ENCODE assay signal across 25 cellular contexts in the genomic region with DNA sequence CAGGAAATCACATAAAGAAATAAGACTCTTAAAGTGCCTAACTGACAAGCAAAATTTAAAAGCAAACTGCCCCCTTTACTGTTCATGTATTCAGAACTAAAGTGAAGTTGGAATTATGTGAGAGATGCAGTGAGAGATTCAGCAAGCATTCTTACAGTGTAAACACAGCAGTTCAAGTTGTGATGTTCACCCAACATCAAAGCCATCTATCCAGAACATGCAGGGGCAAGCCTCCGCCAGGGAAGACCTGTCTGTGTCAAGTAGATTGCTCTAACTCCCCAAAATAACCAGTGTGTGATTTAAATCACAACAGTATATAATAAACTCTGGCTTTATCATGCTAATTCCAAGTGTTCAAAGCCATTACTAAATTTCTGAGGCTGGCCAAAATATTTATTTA.
DNase-seq lines count a peak whose midpoint lies in the region; ATAC-seq, FAIRE-seq and TF ChIP-seq lines count a peak whose summit lies in the region.
"Had no signal": no experiment of that assay in that cellular context is flagged by ENCODE, and none has a peak within 500 bp of the region (broad histone marks: within the 10 kb centered on the region; RNA-seq: fewer than 3 reads in every experiment).

No MANE protein-coding gene starts in this region.

- H4K8ac ChIP-seq in H1 (ENCODE audit: extremely low read depth, insufficient read depth, low read length) = no peak overlapping the region

- POLR2A ChIA-PET in H1 (lab: Charles Lee; ENCODE audit: partially characterized antibody) = no interaction called here

- no peak overlapping the region for H3K4ac ChIP-seq in H1 (replicated peaks; ENCODE audit: insufficient read length, low read depth, low read length)

- no peak overlapping the region for H3K56ac ChIP-seq in H1 (replicated peaks; ENCODE audit: insufficient read length, low read depth, low read length)

- H3K9me3 ChIP-seq in DND-41 (ENCODE audit: insufficient read depth, low read length, severe bottlenecking) (no peaks in the 10 kb centered on the region), Loucy (ENCODE audit: insufficient read depth, low read depth, low read length) (no peaks in the 10 kb centered on the region), H1 (ENCODE audit: insufficient read depth in 2 of 2, low read depth in 1 of 2, low read length in 1 of 2) (no peaks in the 10 kb centered on the region), muscle layer of colon (ENCODE audit: low read length) (no peaks in the 10 kb centered on the region)
- H3K9me3 ChIP-seq: ascending aorta, Caco-2, sigmoid colon had no signal

- DNase-seq in DND-41 (no peak), H1 (ENCODE audit: low read depth in 1 of 2, low spot score in 2 of 2) (no peak), NCI-H510A (lab: John Stamatoyannopoulos, UW) (no peak), NCI-H524 treated with DMSO at 0.1 percent for 48 hours (lab: John Stamatoyannopoulos, UW) (no peak)
- no peak for DNase-seq in activated CD4-positive, CD25-positive, alpha-beta regulatory T cell (lab: John Stamatoyannopoulos, UW)
- DNase-seq: ACHN; activated CD4-positive, alpha-beta T cell treated with anti-CD3 and anti-CD28 coated beads for 48 hours; activated naive CD4-positive, alpha-beta T cell treated with anti-CD3 and anti-CD28 coated beads, Interleukin-2, amount 50 U/mL, for 16 hours; Caco-2; effector CD4-positive, alpha-beta T cell; EL; H7; natural killer cell; NCI-H1694 treated with DMSO at 0.1 percent for 48 hours; posterior cingulate gyrus; sigmoid colon; stimulated activated CD8-positive, alpha-beta memory T cell treated with anti-CD3 and anti-CD28 coated beads, Interleukin-4, amount 100 ng/mL, for 48 hours; T-helper 1 cell had no signal

- no peak overlapping the region for H2AK5ac ChIP-seq in H1 (ENCODE audit: low read depth, low read length)

- no peak overlapping the region; the same call in 1 of the 2 replicates for H3K27ac ChIP-seq in DND-41 (ENCODE audit: low read length)
- H3K27ac ChIP-seq in H1 (ENCODE audit: low read depth, low read length) = no peak overlapping the region
- peak overlapping the region; percentile 37 for H3K27ac ChIP-seq in muscle layer of colon (ENCODE audit: low read depth, low read length)
- H3K27ac ChIP-seq: ascending aorta; BLaER1 treated with 17β-estradiol and CSF1 and Interleukin-3, amounts not matched to agents 10 nM and 100 nM had no signal

- H2AFZ ChIP-seq in DND-41 (ENCODE audit: low read depth, low read length) = no peak overlapping the region
- no peak overlapping the region for H2AFZ ChIP-seq in Loucy (ENCODE audit: low read length)
- H2AFZ ChIP-seq in H1 (ENCODE audit: low read length) = no peak overlapping the region

- TF ChIP-seq POLR2A in H1 (IDR thresholded peaks at IDR 0.05; ENCODE audit: control extremely low read depth in 1 of 2, low read depth in 2 of 2, low read length in 2 of 2) = no peak

- no peaks in the 10 kb centered on the region for H3K79me1 ChIP-seq in H1 (ENCODE audit: low read depth, low read length)

- no peak overlapping the region for H3K9ac ChIP-seq in DND-41 (ENCODE audit: low read depth, low read length)
- H3K9ac ChIP-seq in Loucy (ENCODE audit: low read depth, low read length, poor library complexity, severe bottlenecking) = peak overlapping the region; percentile 21
- H3K9ac ChIP-seq in H1 (replicated peaks in 1 of 4; ENCODE audit: extremely low read depth in 1 of 4, low read depth in 3 of 4, low read length in 3 of 4) = no peak overlapping the region; a peak in 1 of 7 replicates
- H3K9ac ChIP-seq in muscle layer of colon (ENCODE audit: low read length) = no peak overlapping the region
- H3K9ac ChIP-seq: BLaER1 treated with 17β-estradiol and CSF1 and Interleukin-3, amounts not matched to agents 10 nM and 100 nM had no signal

- no peaks in the 10 kb centered on the region for H3K27me3 ChIP-seq in DND-41 (ENCODE audit: insufficient read depth, low read length, poor library complexity)
- peaks cover 22% of the 10 kb centered on the region for H3K27me3 ChIP-seq in Loucy (ENCODE audit: insufficient read depth, low read length, poor library complexity, severe bottlenecking)
- H3K27me3 ChIP-seq in H1 (replicated peaks in 1 of 4; ENCODE audit: control insufficient read depth in 3 of 4, extremely low read depth in 1 of 4, insufficient read depth in 3 of 4, low read length in 3 of 4) = no peaks in the 10 kb centered on the region
- no peaks in the 10 kb centered on the region for H3K27me3 ChIP-seq in muscle layer of colon (ENCODE audit: control insufficient read depth in 1 of 2, insufficient read depth in 2 of 2, low read length in 2 of 2)
- H3K27me3 ChIP-seq: ascending aorta; BLaER1 treated with 17β-estradiol and CSF1 and Interleukin-3, amounts not matched to agents 10 nM and 100 nM; sigmoid colon had no signal

- no peak for TF ChIP-seq EP300 in H1 (IDR thresholded peaks at IDR 0.05; ENCODE audit: borderline replicate concordance in 1 of 2, low read depth in 2 of 2, low read length in 2 of 2)

- no peaks in the 10 kb centered on the region for H3K9me2 ChIP-seq in Loucy (replicated peaks; ENCODE audit: low read depth, low read length)

- peak overlapping the region; percentile 92 for H2BK120ac ChIP-seq in H1 (replicated peaks; ENCODE audit: low read depth, low read length)

- peak; percentile 57 for FAIRE-seq in H1 (lab: Jason Lieb, UNC)
- FAIRE-seq: K562 had no signal

- H3K4me1 ChIP-seq in DND-41 (ENCODE audit: insufficient read depth, low read length) = peaks cover 18% of the 10 kb centered on the region
- H3K4me1 ChIP-seq in Loucy (ENCODE audit: insufficient read depth, low read length, poor library complexity, severe bottlenecking) = peaks cover 18% of the 10 kb centered on the region
- H3K4me1 ChIP-seq in H1 (replicated peaks in 1 of 4; ENCODE audit: control insufficient read depth in 3 of 4, insufficient read depth in 4 of 4, low read length in 3 of 4) = peaks cover 0 to 5% (median 2%) of the 10 kb centered on the region in 4 experiments; a peak in 4 of 7 replicates
- H3K4me1 ChIP-seq in muscle layer of colon (ENCODE audit: insufficient read depth, low read length) = peaks cover 45% of the 10 kb centered on the region
- H3K4me1 ChIP-seq: ascending aorta, Caco-2 had no signal

- TF ChIP-seq CTCF in DND-41 (IDR thresholded peaks at IDR 0.05; ENCODE audit: borderline replicate concordance, extremely low read depth, low read length, poor library complexity, severe bottlenecking) (no peak), Loucy (conservative IDR thresholded peaks at IDR 0.05; ENCODE audit: low read length) (no peak), H1 (IDR thresholded peaks at IDR 0.05; ENCODE audit: control extremely low read depth in 1 of 3, insufficient read depth in 1 of 3, low read depth in 1 of 3, low read length in 3 of 3) (no peak)

- H2BK15ac ChIP-seq in H1 (ENCODE audit: low read length) = no peak overlapping the region

- TF ChIP-seq RAD21 in H1 (IDR thresholded peaks at IDR 0.05 in 1 of 2, conservative IDR thresholded peaks at IDR 0.05 in 1 of 2; ENCODE audit: low read depth in 2 of 2, low read length in 2 of 2) = no peak

- no peak overlapping the region for H3K4me3 ChIP-seq in DND-41 (ENCODE audit: low read depth in 1 of 2, low read length in 2 of 2)
- no peak overlapping the region for H3K4me3 ChIP-seq in Loucy (ENCODE audit: low read length, poor library complexity, severe bottlenecking)
- H3K4me3 ChIP-seq in H1 (ENCODE audit: extremely low read depth in 1 of 4, insufficient read depth in 2 of 4, low read depth in 3 of 4, low read length in 4 of 4) = no peak overlapping the region
- no peak overlapping the region for H3K4me3 ChIP-seq in muscle layer of colon (ENCODE audit: low read depth in 1 of 2, low read length in 2 of 2)
- H3K4me3 ChIP-seq: ascending aorta; BLaER1 treated with 17β-estradiol and CSF1 and Interleukin-3, amounts not matched to agents 10 nM and 100 nM; K562; sigmoid colon had no signal

- ATAC-seq in DND-41 (ENCODE audit: insufficient read depth, low read depth) (peak; percentile 63; the same call in 2 of the 3 replicates), HG03097 (IDR thresholded peaks at IDR 0.05; ENCODE audit: low FRiP score, unreplicated experiment) (no peak)
- ATAC-seq: K562, natural killer cell, Panc1 had no signal

- CTCF ChIA-PET in H1 (lab: Charles Lee; ENCODE audit: partially characterized antibody) = interaction anchor here (0.7 to 1.6 kb wide), 3 partner anchors 10 to 321 kb away, joined by 3 to 4 read pairs (median 3); no protein-coding TSS in a partner anchor

- H3K4me2 ChIP-seq in DND-41 (ENCODE audit: insufficient read depth, low read length) (no peak overlapping the region), Loucy (ENCODE audit: low read depth, low read length, poor library complexity, severe bottlenecking) (peak overlapping the region; percentile 35), H1 (ENCODE audit: insufficient read depth in 1 of 2, low read depth in 2 of 2, low read length in 2 of 2) (no peak overlapping the region)

- H2BK20ac ChIP-seq in H1 (ENCODE audit: low read length) = no peak overlapping the region

- H3K79me2 ChIP-seq in DND-41 (ENCODE audit: insufficient read depth, low read length) = no peaks in the 10 kb centered on the region
- no peaks in the 10 kb centered on the region for H3K79me2 ChIP-seq in Loucy (ENCODE audit: insufficient read depth, low read length)
- no peaks in the 10 kb centered on the region for H3K79me2 ChIP-seq in H1 (ENCODE audit: control insufficient read depth in 1 of 2, insufficient read depth in 2 of 2, low read length in 2 of 2)

- no peaks in the 10 kb centered on the region for H4K20me1 ChIP-seq in DND-41 (ENCODE audit: insufficient read depth, low read length)
- no peaks in the 10 kb centered on the region for H4K20me1 ChIP-seq in Loucy (ENCODE audit: insufficient read depth, low read length, poor library complexity, severe bottlenecking)
- H4K20me1 ChIP-seq in H1 (replicated peaks in 1 of 2; ENCODE audit: control insufficient read depth in 1 of 2, insufficient read depth in 2 of 2, low read length in 2 of 2) = no peaks in the 10 kb centered on the region
- H4K20me1 ChIP-seq: BLaER1 treated with 17β-estradiol and CSF1 and Interleukin-3, amounts not matched to agents 10 nM and 100 nM had no signal

- no peaks in the 10 kb centered on the region for H3K23me2 ChIP-seq in H1 (ENCODE audit: low read depth, low read length)

- H3K36me3 ChIP-seq in DND-41 (ENCODE audit: insufficient read depth, low read length) (no peaks in the 10 kb centered on the region), Loucy (ENCODE audit: insufficient read depth, low read length) (no peaks in the 10 kb centered on the region), H1 (ENCODE audit: control insufficient read depth in 2 of 4, insufficient read depth in 4 of 4, low read length in 3 of 4) (no peaks in the 10 kb centered on the region), muscle layer of colon (ENCODE audit: insufficient read depth, low read length) (no peaks in the 10 kb centered on the region)
- H3K36me3 ChIP-seq: ascending aorta; BLaER1 treated with 17β-estradiol and CSF1 and Interleukin-3, amounts not matched to agents 10 nM and 100 nM; sigmoid colon had no signal

- H2BK5ac ChIP-seq in H1 (ENCODE audit: low read depth, low read length) = peak overlapping the region; percentile 58; the same call in 1 of the 2 replicates

- no peak overlapping the region for H2BK12ac ChIP-seq in H1 (ENCODE audit: low read depth, low read length)

- H4K5ac ChIP-seq in H1 (ENCODE audit: insufficient read length, low read depth, low read length) = peak overlapping the region; percentile 44

- H3F3A ChIP-seq in Loucy (ENCODE audit: low read depth) = no peaks in the 10 kb centered on the region

- H3K18ac ChIP-seq in H1 (ENCODE audit: extremely low read depth, low read length) = no peak overlapping the region

- H3K23ac ChIP-seq in H1 (ENCODE audit: insufficient read length) = peak overlapping the region; percentile 96

- WGBS in H1 (ENCODE audit: extremely low coverage in 1 of 2, insufficient coverage in 1 of 2, insufficient read length in 1 of 2, insufficient replicate concordance in 2 of 2, low coverage in 1 of 2, low lambda C conversion rate in 2 of 2, missing lambda C conversion rate in 1 of 2), 2 experiments = 73% methylated on average over 1 of the region's 1 CpG; no CpG with 5 or more reads in 1 of the 2 experiments

- H3K14ac ChIP-seq in H1 (ENCODE audit: insufficient read length) = no peak overlapping the region

- no peak overlapping the region for H4K91ac ChIP-seq in H1 (replicated peaks; ENCODE audit: insufficient read length, low read length)
